ENCODE assay signal across 14 cellular contexts in the genomic region with DNA sequence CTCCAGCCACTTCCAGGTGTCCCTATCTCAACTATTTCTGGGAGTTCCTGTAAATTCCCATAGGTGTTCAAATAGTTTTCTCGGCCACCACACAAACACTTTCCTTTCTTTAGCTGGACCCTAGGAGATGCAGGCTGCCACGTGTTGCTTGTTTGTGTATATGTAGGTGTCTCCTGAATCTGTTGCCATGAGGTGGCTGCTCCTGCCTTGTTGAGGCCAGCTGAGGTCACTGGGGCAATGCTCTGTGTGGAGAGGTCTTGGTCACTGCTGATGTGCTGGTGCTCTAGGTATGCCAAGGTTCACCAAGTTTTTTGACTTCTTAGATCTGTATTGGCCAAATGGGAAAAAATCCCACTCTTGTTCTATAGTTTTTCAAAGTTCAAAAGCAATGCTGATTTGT.
A peak's percentile ranks its signal among the peaks of the same experiment; 100 is the strongest.
DNase-seq lines count a peak whose midpoint lies in the region; ATAC-seq and TF ChIP-seq lines count a peak whose summit lies in the region.
"Had no signal": no experiment of that assay in that cellular context is flagged by ENCODE, and none has a peak within 500 bp of the region (broad histone marks: within the 10 kb centered on the region; RNA-seq: fewer than 3 reads in every experiment).

No MANE protein-coding gene starts in this region.

- H3K9me3 Mint-ChIP-seq in chondrocyte (ENCODE audit: low read depth) = no peaks in the 10 kb centered on the region

- no peak overlapping the region for H4K8ac ChIP-seq in neuronal stem cell (ENCODE audit: low read depth, low read length)

- H3F3A ChIP-seq in PC-3 (ENCODE audit: low read length, unreplicated experiment) = no peaks in the 10 kb centered on the region

- POLR2A ChIA-PET in PC-3 (lab: Charles Lee; ENCODE audit: unreplicated experiment) = no interaction called here

- H3K27me3 ChIP-seq in BLaER1 = no peaks in the 10 kb centered on the region
- no peaks in the 10 kb centered on the region for H3K27me3 ChIP-seq in PC-3 (ENCODE audit: low read length)
- no peaks in the 10 kb centered on the region for H3K27me3 ChIP-seq in neuronal stem cell (ENCODE audit: control insufficient read depth in 3 of 3, insufficient read depth in 3 of 3, low read depth in 1 of 3, low read length in 3 of 3)
- H3K27me3 ChIP-seq: ascending aorta had no signal

- no peaks in the 10 kb centered on the region for H3K27me3 Mint-ChIP-seq in chondrocyte (ENCODE audit: low read depth)

- H3K36me3 ChIP-seq in BLaER1 = no peaks in the 10 kb centered on the region
- no peaks in the 10 kb centered on the region for H3K36me3 ChIP-seq in PC-3 (ENCODE audit: low read depth, low read length)
- H3K36me3 ChIP-seq in neuronal stem cell (replicated peaks in 1 of 2; ENCODE audit: control insufficient read depth in 2 of 2, insufficient read depth in 2 of 2, low read length in 2 of 2) = no peaks in the 10 kb centered on the region
- H3K36me3 ChIP-seq: ascending aorta had no signal

- ATAC-seq in PC-3 (peak; percentile 40), Right ventricle myocardium superior (ENCODE audit: poor library complexity) (no peak), HG02970 (IDR thresholded peaks at IDR 0.05; ENCODE audit: low FRiP score, unreplicated experiment) (no peak)

- no peak overlapping the region for H2BK12ac ChIP-seq in neuronal stem cell (ENCODE audit: low read length)

- H3K9me3 ChIP-seq in BLaER1 (no peaks in the 10 kb centered on the region), PC-3 (ENCODE audit: low read length) (no peaks in the 10 kb centered on the region), neuronal stem cell (replicated peaks in 1 of 2; ENCODE audit: control insufficient read depth in 2 of 2, insufficient read depth in 1 of 2, low read depth in 1 of 2, low read length in 2 of 2) (no peaks in the 10 kb centered on the region)
- H3K9me3 ChIP-seq: ascending aorta had no signal

- H3K9me2 ChIP-seq in PC-3 (replicated peaks; ENCODE audit: low read length) = no peaks in the 10 kb centered on the region

- no peak overlapping the region for H3K18ac ChIP-seq in neuronal stem cell (ENCODE audit: low read length)

- H2BK120ac ChIP-seq in neuronal stem cell (ENCODE audit: low read depth, low read length) = no peak overlapping the region

- H3K4me3 Mint-ChIP-seq in chondrocyte (ENCODE audit: unreplicated experiment) = no peak overlapping the region

- no peak overlapping the region for H2BK5ac ChIP-seq in neuronal stem cell (ENCODE audit: low read length)

- no peak overlapping the region for H3K23ac ChIP-seq in neuronal stem cell (ENCODE audit: low read depth, low read length, poor library complexity)

- no CpG with 5 or more reads among the region's 2 CpGs for WGBS in neuronal stem cell (ENCODE audit: extremely low coverage in 2 of 2, insufficient read length in 2 of 2, insufficient replicate concordance in 1 of 2), 2 donors

- no peak overlapping the region for H2AK5ac ChIP-seq in neuronal stem cell (ENCODE audit: low read depth, low read length)

- intact Hi-C loops in PC-3 (cut with micrococcal nuclease) = no loop called here
- intact Hi-C loops in Right ventricle myocardium superior (cut with DNase I) = no loop called here

- H3K4ac ChIP-seq in neuronal stem cell (ENCODE audit: low read length) = no peak overlapping the region

- H3K27ac Mint-ChIP-seq in chondrocyte (ENCODE audit: unreplicated experiment) = peak overlapping the region; percentile 80

- H2AFZ ChIP-seq in PC-3 (ENCODE audit: low read length) = peak overlapping the region; percentile 40; the same call in 1 of the 2 replicates
- peak overlapping the region; percentile 25 for H2AFZ ChIP-seq in neuronal stem cell (ENCODE audit: low read length)

- no peak for DNase-seq in PC-3
- DNase-seq in chondrocyte (ENCODE audit: low spot score) = no peak
- no peak for DNase-seq in neuronal stem cell (ENCODE audit: low spot score)
- no peak for DNase-seq in effector CD4-positive, alpha-beta T cell
- no peak for DNase-seq in Right ventricle myocardium superior
- DNase-seq in SW 1271 (lab: John Stamatoyannopoulos, UW) = no peak
- DNase-seq: activated CD4-positive, alpha-beta T cell treated with anti-CD3 and anti-CD28 coated beads for 4 hours; activated T-cell treated with anti-CD3 and anti-CD28 coated beads, Interleukin-2, amount 50 U/mL, for 48 hours; DND-41; NCI-H2171 treated with DMSO at 0.1 percent for 48 hours had no signal

- no peak overlapping the region for H3K4me3 ChIP-seq in BLaER1
- no peak overlapping the region for H3K4me3 ChIP-seq in PC-3 (ENCODE audit: low read length)
- H3K4me3 ChIP-seq in neuronal stem cell (ENCODE audit: low read length in 2 of 2) = no peak overlapping the region
- H3K4me3 ChIP-seq: ascending aorta had no signal

- H3K4me2 ChIP-seq in BLaER1 (no peak overlapping the region), PC-3 (ENCODE audit: low read length) (peak overlapping the region; percentile 69), neuronal stem cell (ENCODE audit: insufficient read depth, low read length, poor library complexity, severe bottlenecking) (no peak overlapping the region)

- H2BK15ac ChIP-seq in neuronal stem cell (ENCODE audit: low read length) = no peak overlapping the region

- H4K20me1 ChIP-seq in BLaER1 (no peaks in the 10 kb centered on the region), PC-3 (ENCODE audit: low read length) (no peaks in the 10 kb centered on the region)

- no peaks in the 10 kb centered on the region for H3K79me1 ChIP-seq in neuronal stem cell (ENCODE audit: low read depth, low read length)

- no peaks in the 10 kb centered on the region for H3K79me2 ChIP-seq in PC-3 (ENCODE audit: low read length)

- H3K14ac ChIP-seq in neuronal stem cell (ENCODE audit: low read length) = no peak overlapping the region

- TF ChIP-seq CTCF in PC-3 (conservative IDR thresholded peaks at IDR 0.05; ENCODE audit: low read depth, low read length) = no peak
- no peak for TF ChIP-seq CTCF in chondrocyte (IDR thresholded peaks at IDR 0.05)

- H4K91ac ChIP-seq in neuronal stem cell (ENCODE audit: low read depth, low read length, poor library complexity) = no peak overlapping the region

- H3K4me1 ChIP-seq in BLaER1 (peaks cover 9% of the 10 kb centered on the region; the same call in 1 of the 2 replicates), PC-3 (ENCODE audit: insufficient read depth, low read length) (peaks cover 20% of the 10 kb centered on the region), neuronal stem cell (ENCODE audit: control insufficient read depth in 2 of 2, insufficient read depth in 1 of 2, low read depth in 1 of 2, low read length in 2 of 2) (peaks cover 0 to 2% of the 10 kb centered on the region in 2 donors)
- H3K4me1 ChIP-seq: ascending aorta had no signal

- no peaks in the 10 kb centered on the region for H3K36me3 Mint-ChIP-seq in chondrocyte (ENCODE audit: low read depth)

- no TSS peak for BruUV-seq in PC-3 (replicated peaks; lab: Mats Ljungman, UMichigan)

- CTCF ChIA-PET in PC-3 (lab: Charles Lee) = interaction anchor here (0.6 to 0.7 kb wide), 2 partner anchors 11 to 108 kb away, joined by 3 to 4 read pairs; no protein-coding TSS in a partner anchor

- 0 out of 2 replicates have a peak overlapping the region, but pooled peaks have one; percentile 18 for H3K9ac ChIP-seq in BLaER1
- no peak overlapping the region for H3K9ac ChIP-seq in PC-3 (ENCODE audit: low read length)
- H3K9ac ChIP-seq in neuronal stem cell (ENCODE audit: low read depth, low read length, poor library complexity) = no peak overlapping the region

- H3K4me1 Mint-ChIP-seq in chondrocyte (ENCODE audit: low read depth) = peaks cover 17% of the 10 kb centered on the region

- H3K27ac ChIP-seq in BLaER1 = no peak overlapping the region
- H3K27ac ChIP-seq in PC-3 (ENCODE audit: low read length) = no peak overlapping the region
- no peak overlapping the region for H3K27ac ChIP-seq in neuronal stem cell (replicated peaks; ENCODE audit: low read length)
- H3K27ac ChIP-seq: ascending aorta, C4-2B had no signal
